ENCODE assay signal across 8 cellular contexts in the genomic region with DNA sequence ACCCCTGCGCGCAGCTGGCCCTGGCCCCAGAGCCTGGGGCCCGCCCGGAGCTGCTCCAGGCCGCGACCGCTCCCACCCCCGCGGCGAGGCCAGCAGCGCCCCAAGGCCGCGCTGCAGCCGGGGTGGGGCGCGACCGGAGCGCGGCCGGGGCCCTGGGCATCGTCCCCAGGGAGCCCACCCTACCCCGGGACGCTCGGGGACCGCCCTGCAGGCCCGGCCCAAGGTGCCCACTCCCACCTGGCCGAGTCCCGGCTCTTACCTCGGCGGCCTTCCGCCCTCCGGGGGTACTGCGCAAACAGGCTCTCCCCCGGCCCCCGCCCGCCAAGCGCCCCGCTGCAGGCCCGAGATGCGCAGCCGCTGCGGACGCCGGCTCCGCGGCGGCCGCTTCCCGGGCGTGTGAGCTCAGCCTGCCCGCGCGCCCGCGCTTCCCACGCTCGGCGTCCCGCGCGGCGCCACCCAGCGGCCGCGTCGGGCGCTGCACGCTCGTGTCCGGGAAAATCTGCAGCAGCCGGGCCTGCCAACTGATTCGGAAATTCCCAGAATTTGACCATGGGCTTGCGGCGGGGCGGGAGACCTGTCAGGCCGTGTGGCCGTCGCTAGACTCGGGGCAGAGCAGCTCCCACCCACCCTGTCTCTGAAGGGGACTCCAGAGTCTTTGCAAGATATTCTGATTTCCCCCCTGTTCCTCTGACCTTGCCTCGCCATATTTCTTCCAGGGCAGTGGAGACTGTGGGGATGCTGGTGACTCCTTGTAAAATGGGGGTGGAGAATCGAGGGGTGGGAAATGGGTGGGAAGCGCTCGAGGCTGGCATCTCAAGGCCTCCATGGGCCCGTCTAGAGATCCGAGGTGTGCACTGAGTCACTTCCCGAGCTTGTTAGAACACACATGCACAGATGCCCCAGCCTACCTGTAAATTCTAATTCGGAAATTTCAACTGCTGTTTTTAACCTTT. TPM values are rescaled to one million over a fixed set of nuclear protein-coding genes. Genes with fewer than 3 reads are reported as not detected.
DNase-seq lines count a peak whose midpoint lies in the region; ATAC-seq, FAIRE-seq and TF ChIP-seq lines count a peak whose summit lies in the region.

No MANE protein-coding gene starts in this region.

- peak; percentile 49 for ATAC-seq in GM21360 (IDR thresholded peaks at IDR 0.05; ENCODE audit: unreplicated experiment)
- ATAC-seq in natural killer cell treated with Interleukin-12 subunit alpha and Interleukin-12 subunit beta and Interleukin-15 and Interleukin-18, amount 100 ng/mL, for 72 hours: peak; percentile 83 to 90

- no peak for FAIRE-seq in HTR-8/SVneo (lab: Jason Lieb, UNC)

- peak overlapping the region; percentile 74 to 81 for H3K27ac Mint-ChIP-seq in natural killer cell treated with Interleukin-12 subunit alpha and Interleukin-12 subunit beta and Interleukin-15 and Interleukin-18, amount 100 ng/mL, for 72 hours

- H3K4me3 ChIP-seq in fibroblast of the aortic adventitia (ENCODE audit: low read depth, low read length): peak overlapping the region; percentile 82

- peak; percentile 64 for TF ChIP-seq CTCF in fibroblast of the aortic adventitia (IDR thresholded peaks at IDR 0.05; ENCODE audit: insufficient read depth, low read length)

- H3K4me1 Mint-ChIP-seq in natural killer cell treated with Interleukin-12 subunit alpha and Interleukin-12 subunit beta and Interleukin-15 and Interleukin-18, amount 100 ng/mL, for 72 hours (ENCODE audit: low read depth in 2 of 2): peaks cover 59 to 64% of the 10 kb centered on the region in 2 donors

- no peaks in the 10 kb centered on the region for H3K27me3 Mint-ChIP-seq in natural killer cell treated with Interleukin-12 subunit alpha and Interleukin-12 subunit beta and Interleukin-15 and Interleukin-18, amount 100 ng/mL, for 72 hours

- peak overlapping the region; percentile 79 for H3K27ac ChIP-seq in substantia nigra (ENCODE audit: low read depth, low read length, poor library complexity, severe bottlenecking)

- peak; percentile 58 for DNase-seq in DMS153 (lab: John Stamatoyannopoulos, UW)
- DNase-seq in HTR-8/SVneo (ENCODE audit: insufficient read length, low spot score): peak; percentile 88
- DNase-seq in RPMI7951 (ENCODE audit: low read depth): peak; percentile 70
- DNase-seq in activated effector memory CD4-positive, alpha-beta T cell treated with anti-CD3 and anti-CD28 coated beads, Interleukin-2, amount 50 U/mL, for 16 hours: peak; percentile 89
- DNase-seq in fibroblast of the aortic adventitia (ENCODE audit: low read depth): peak; percentile 71
- peak; percentile 79 for DNase-seq in natural killer cell treated with Interleukin-12 subunit alpha and Interleukin-12 subunit beta and Interleukin-15 and Interleukin-18, amount 100 ng/mL, for 72 hours (ENCODE audit: low spot score)
- DNase-seq in substantia nigra (lab: John Stamatoyannopoulos, UW): peak in 43 of 49 donors; percentile 22 to 86 (median 66)

- H3K4me3 Mint-ChIP-seq in natural killer cell treated with Interleukin-12 subunit alpha and Interleukin-12 subunit beta and Interleukin-15 and Interleukin-18, amount 100 ng/mL, for 72 hours: peak overlapping the region; percentile 89

- no peaks in the 10 kb centered on the region for H3K9me3 Mint-ChIP-seq in natural killer cell treated with Interleukin-12 subunit alpha and Interleukin-12 subunit beta and Interleukin-15 and Interleukin-18, amount 100 ng/mL, for 72 hours

- H3K36me3 Mint-ChIP-seq in natural killer cell treated with Interleukin-12 subunit alpha and Interleukin-12 subunit beta and Interleukin-15 and Interleukin-18, amount 100 ng/mL, for 72 hours: peaks cover 5% of the 10 kb centered on the region

RNA-seq across cellular contexts. Expression of gene CD34, which starts 41.9 kb away (rescaled TPM):
- 0.29 and 0.96 TPM in 2 replicates for total RNA-seq in RPMI7951 (2014; rRNA removed; shearing (Covaris generic))
- 0.27 and 4.8 TPM in 2 replicates for total RNA-seq in fibroblast of the aortic adventitia (ENCODE audit: low replicate concordance)
- not detected for total RNA-seq in natural killer cell treated with Interleukin-12 subunit alpha and Interleukin-12 subunit beta and Interleukin-15 and Interleukin-18, amount 100 ng/mL, for 72 hours

Comparison
In these comparisons a context has a peak if more than half of its experiments do, and no peak if none do; other contexts are left out.
1. Peak in every context shown above with its lines: DNase-seq, ATAC-seq, H3K4me3 ChIP-seq and H3K27ac ChIP-seq.